22 cellular contexts compared by ENCODE assay signal in genomic region chr12:93153321-93153720, GRCh38.
DNase-seq lines count a peak whose midpoint lies in the region; ATAC-seq, FAIRE-seq and TF ChIP-seq lines count a peak whose summit lies in the region.
"Had no signal": no experiment of that assay in that cellular context is flagged by ENCODE, and none has a peak within 500 bp of the region (broad histone marks: within the 10 kb centered on the region; RNA-seq: fewer than 3 reads in every experiment).

No MANE protein-coding gene starts in this region.

- no peaks in the 10 kb centered on the region for H3K9me2 ChIP-seq in PC-3 (replicated peaks; ENCODE audit: low read length)

- WGBS in H1 (ENCODE audit: extremely low coverage in 1 of 2, insufficient coverage in 1 of 2, insufficient read length in 1 of 2, insufficient replicate concordance in 2 of 2, low coverage in 1 of 2, low lambda C conversion rate in 2 of 2, missing lambda C conversion rate in 1 of 2), 2 experiments, result 94% methylated on average over 3 of the region's 3 CpGs; no CpG with 5 or more reads in 1 of the 2 experiments
- WGBS in heart left ventricle, 4 donors, result 88 to 96% (median 94%) methylated on average over 3 of the region's 3 CpGs
- 90% methylated on average over 3 of the region's 3 CpGs for WGBS in mesenchymal stem cell

- H2AFZ ChIP-seq in PC-3 (ENCODE audit: low read length) (no peak overlapping the region), H1 (ENCODE audit: low read length) (no peak overlapping the region), mesenchymal stem cell (ENCODE audit: low read depth, low read length) (no peak overlapping the region)

- intact Hi-C loops in PC-3 (cut with micrococcal nuclease) (no loop called here), heart left ventricle (cut with DNase I) (no loop called here)

- H3K23me2 ChIP-seq in H1 (ENCODE audit: low read depth, low read length), result no peaks in the 10 kb centered on the region

- H2BK120ac ChIP-seq in H1 (replicated peaks; ENCODE audit: low read depth, low read length), result no peak overlapping the region
- no peak overlapping the region for H2BK120ac ChIP-seq in mesenchymal stem cell (ENCODE audit: low read depth, low read length)

- H3K4me3 ChIP-seq in PC-3 (ENCODE audit: low read length) (no peak overlapping the region), H1 (ENCODE audit: extremely low read depth in 1 of 4, insufficient read depth in 2 of 4, low read depth in 3 of 4, low read length in 4 of 4) (no peak overlapping the region), heart left ventricle (no peak overlapping the region), mesenchymal stem cell (ENCODE audit: insufficient read depth in 1 of 2, low read depth in 1 of 2, low read length in 2 of 2) (no peak overlapping the region)
- H3K4me3 ChIP-seq: cardiac muscle cell, tibial artery had no signal

- H2BK12ac ChIP-seq in H1 (ENCODE audit: low read depth, low read length) (no peak overlapping the region), mesenchymal stem cell (ENCODE audit: low read length in 2 of 2) (no peak overlapping the region)

- no peaks in the 10 kb centered on the region for H3K79me1 ChIP-seq in H1 (ENCODE audit: low read depth, low read length)
- H3K79me1 ChIP-seq in mesenchymal stem cell (replicated peaks; ENCODE audit: low read length, poor library complexity, severe bottlenecking), result no peaks in the 10 kb centered on the region

- no peak overlapping the region for H3K27ac ChIP-seq in PC-3 (ENCODE audit: low read length)
- H3K27ac ChIP-seq in H1 (ENCODE audit: low read depth, low read length), result no peak overlapping the region
- no peak overlapping the region for H3K27ac ChIP-seq in heart left ventricle
- no peak overlapping the region for H3K27ac ChIP-seq in mesenchymal stem cell (ENCODE audit: low read length, poor library complexity, severe bottlenecking)
- H3K27ac ChIP-seq: cardiac muscle cell, tibial artery had no signal

- H2BK5ac ChIP-seq in H1 (ENCODE audit: low read depth, low read length) (no peak overlapping the region), mesenchymal stem cell (ENCODE audit: low read depth, low read length, poor library complexity, severe bottlenecking) (no peak overlapping the region)

- H3K36me3 ChIP-seq in PC-3 (ENCODE audit: low read depth, low read length), result no peaks in the 10 kb centered on the region
- H3K36me3 ChIP-seq in H1 (ENCODE audit: control insufficient read depth in 2 of 4, insufficient read depth in 4 of 4, low read length in 3 of 4), result no peaks in the 10 kb centered on the region
- H3K36me3 ChIP-seq in heart left ventricle, result no peaks in the 10 kb centered on the region
- H3K36me3 ChIP-seq in mesenchymal stem cell (ENCODE audit: control insufficient read depth in 1 of 2, insufficient read depth in 2 of 2, low read depth in 1 of 2, low read length in 2 of 2), result no peaks in the 10 kb centered on the region
- H3K36me3 ChIP-seq: cardiac muscle cell, tibial artery had no signal

- H3F3A ChIP-seq in PC-3 (ENCODE audit: low read length, unreplicated experiment), result no peaks in the 10 kb centered on the region

- H3K56ac ChIP-seq in H1 (replicated peaks; ENCODE audit: insufficient read length, low read depth, low read length), result no peak overlapping the region

- no peak for TF ChIP-seq RAD21 in H1 (IDR thresholded peaks at IDR 0.05 in 1 of 2, conservative IDR thresholded peaks at IDR 0.05 in 1 of 2; ENCODE audit: low read depth in 2 of 2, low read length in 2 of 2)

- no peak for TF ChIP-seq POLR2A in H1 (IDR thresholded peaks at IDR 0.05; ENCODE audit: control extremely low read depth in 1 of 2, low read depth in 2 of 2, low read length in 2 of 2)
- TF ChIP-seq POLR2A in heart left ventricle (IDR thresholded peaks at IDR 0.05), result no peak

- no peak overlapping the region for H3K23ac ChIP-seq in H1 (ENCODE audit: insufficient read length)
- no peak overlapping the region for H3K23ac ChIP-seq in mesenchymal stem cell (ENCODE audit: low read length in 2 of 2)

- no peaks in the 10 kb centered on the region for H3K27me3 ChIP-seq in PC-3 (ENCODE audit: low read length)
- H3K27me3 ChIP-seq in H1 (replicated peaks in 1 of 4; ENCODE audit: control insufficient read depth in 3 of 4, extremely low read depth in 1 of 4, insufficient read depth in 3 of 4, low read length in 3 of 4), result no peaks in the 10 kb centered on the region
- H3K27me3 ChIP-seq in heart left ventricle, result no peaks in the 10 kb centered on the region
- H3K27me3 ChIP-seq in mesenchymal stem cell (ENCODE audit: control insufficient read depth in 1 of 2, insufficient read depth in 1 of 2, low read length in 2 of 2), result no peaks in the 10 kb centered on the region
- H3K27me3 ChIP-seq: cardiac muscle cell, tibial artery had no signal

- no TSS peak for BruUV-seq in PC-3 (replicated peaks; lab: Mats Ljungman, UMichigan)

- H2BK15ac ChIP-seq in H1 (ENCODE audit: low read length) (no peak overlapping the region), mesenchymal stem cell (ENCODE audit: low read depth, poor library complexity, severe bottlenecking) (no peak overlapping the region)

- H4K91ac ChIP-seq in H1 (replicated peaks; ENCODE audit: insufficient read length, low read length) (no peak overlapping the region), mesenchymal stem cell (ENCODE audit: low read length) (no peak overlapping the region)

- H3K4me2 ChIP-seq in PC-3 (ENCODE audit: low read length) (no peak overlapping the region), H1 (ENCODE audit: insufficient read depth in 1 of 2, low read depth in 2 of 2, low read length in 2 of 2) (no peak overlapping the region), mesenchymal stem cell (ENCODE audit: low read length, poor library complexity, severe bottlenecking) (no peak overlapping the region)

- no peaks in the 10 kb centered on the region for H4K20me1 ChIP-seq in PC-3 (ENCODE audit: low read length)
- no peaks in the 10 kb centered on the region for H4K20me1 ChIP-seq in H1 (replicated peaks in 1 of 2; ENCODE audit: control insufficient read depth in 1 of 2, insufficient read depth in 2 of 2, low read length in 2 of 2)

- H3K4me1 ChIP-seq in PC-3 (ENCODE audit: insufficient read depth, low read length) (peaks cover 5% of the 10 kb centered on the region; the same call in 1 of the 2 replicates), H1 (replicated peaks in 1 of 4; ENCODE audit: control insufficient read depth in 3 of 4, insufficient read depth in 4 of 4, low read length in 3 of 4) (no peaks in the 10 kb centered on the region), heart left ventricle (peaks cover 0 to 7% (median 0%) of the 10 kb centered on the region in 12 donors), mesenchymal stem cell (ENCODE audit: control insufficient read depth, insufficient read depth, low read depth, low read length) (no peaks in the 10 kb centered on the region)

- TF ChIP-seq EP300 in H1 (IDR thresholded peaks at IDR 0.05; ENCODE audit: borderline replicate concordance in 1 of 2, low read depth in 2 of 2, low read length in 2 of 2), result no peak

- FAIRE-seq in H1 (lab: Jason Lieb, UNC), result no peak

- no peak for TF ChIP-seq CTCF in PC-3 (conservative IDR thresholded peaks at IDR 0.05; ENCODE audit: low read depth, low read length)
- TF ChIP-seq CTCF in H1 (IDR thresholded peaks at IDR 0.05; ENCODE audit: control extremely low read depth in 1 of 3, insufficient read depth in 1 of 3, low read depth in 1 of 3, low read length in 3 of 3), result no peak
- no peak for TF ChIP-seq CTCF in heart left ventricle (IDR thresholded peaks at IDR 0.05)

- ATAC-seq in PC-3, result no peak; the same call in 1 of the 2 replicates
- no peak for ATAC-seq in heart left ventricle
- no peak for ATAC-seq in GM18861 (IDR thresholded peaks at IDR 0.05; ENCODE audit: unreplicated experiment)
- ATAC-seq: activated CD8-positive, alpha-beta T cell treated with anti-CD3 and anti-CD28 coated beads, Interleukin-2, amount 10 ng/mL, durations not matched to agents 7 days and 5 days; left cardiac atrium had no signal

- no peaks in the 10 kb centered on the region for H3K9me3 ChIP-seq in PC-3 (ENCODE audit: low read length)
- peaks cover 2 to 3% of the 10 kb centered on the region in 2 experiments; a peak in 2 of 4 replicates for H3K9me3 ChIP-seq in H1 (ENCODE audit: insufficient read depth in 2 of 2, low read depth in 1 of 2, low read length in 1 of 2)
- peaks cover 0 to 5% (median 0%) of the 10 kb centered on the region in 12 donors for H3K9me3 ChIP-seq in heart left ventricle
- peaks cover 2% of the 10 kb centered on the region for H3K9me3 ChIP-seq in mesenchymal stem cell (ENCODE audit: control insufficient read depth, low read length)
- H3K9me3 ChIP-seq: tibial artery had no signal

- H2AK5ac ChIP-seq in H1 (ENCODE audit: low read depth, low read length) (no peak overlapping the region), mesenchymal stem cell (ENCODE audit: low read length, severe bottlenecking) (no peak overlapping the region)

- H3K14ac ChIP-seq in H1 (ENCODE audit: insufficient read length) (no peak overlapping the region), mesenchymal stem cell (ENCODE audit: low read length in 2 of 2) (no peak overlapping the region)

- DNase-seq in GM03348 (ENCODE audit: low spot score) (peak; percentile 20), PC-3 (peak; percentile 8), H1 (ENCODE audit: low read depth in 1 of 2, low spot score in 2 of 2) (no peak), islet precursor cell (peak; percentile 57), heart left ventricle (no peak), mesenchymal stem cell (no peak), NCI-H1105 treated with DMSO at 0.1 percent for 48 hours (lab: John Stamatoyannopoulos, UW) (no peak)
- DNase-seq: activated CD4-positive, alpha-beta T cell treated with anti-CD3 and anti-CD28 coated beads for 1 hour; activated CD8-positive, alpha-beta T cell treated with anti-CD3 and anti-CD28 coated beads, Interleukin-2, amount 10 ng/mL, durations not matched to agents 7 days and 5 days; activated gamma-delta T cell; CD4-positive, alpha-beta T cell; GOT3; left cardiac atrium; MM.1S; NCI-H187 treated with DMSO at 0.1 percent for 48 hours; NCI-H2227 treated with DMSO at 0.1 percent for 48 hours; NCI-H774; occipital lobe; Right ventricle myocardium superior; tibial artery had no signal

- H3K4ac ChIP-seq in H1 (replicated peaks; ENCODE audit: insufficient read length, low read depth, low read length) (no peak overlapping the region), mesenchymal stem cell (ENCODE audit: low read depth in 1 of 2, low read length in 2 of 2) (no peak overlapping the region)

- H2BK20ac ChIP-seq in H1 (ENCODE audit: low read length), result no peak overlapping the region

- H4K8ac ChIP-seq in H1 (ENCODE audit: extremely low read depth, insufficient read depth, low read length) (peak overlapping the region; percentile 57; the same call in 1 of the 2 replicates), mesenchymal stem cell (ENCODE audit: low read length) (no peak overlapping the region)

- H4K5ac ChIP-seq in H1 (ENCODE audit: insufficient read length, low read depth, low read length), result no peak overlapping the region

- POLR2A ChIA-PET in PC-3 (lab: Charles Lee; ENCODE audit: unreplicated experiment), result no interaction called here
- POLR2A ChIA-PET in H1 (lab: Charles Lee; ENCODE audit: partially characterized antibody), result no interaction called here

- no peak overlapping the region for H3K9ac ChIP-seq in PC-3 (ENCODE audit: low read length)
- no peak overlapping the region for H3K9ac ChIP-seq in H1 (replicated peaks in 1 of 4; ENCODE audit: extremely low read depth in 1 of 4, low read depth in 3 of 4, low read length in 3 of 4)
- no peak overlapping the region for H3K9ac ChIP-seq in mesenchymal stem cell (ENCODE audit: low read length)

- H3K79me2 ChIP-seq in PC-3 (ENCODE audit: low read length) (no peaks in the 10 kb centered on the region), H1 (ENCODE audit: control insufficient read depth in 1 of 2, insufficient read depth in 2 of 2, low read length in 2 of 2) (no peaks in the 10 kb centered on the region)

- CTCF ChIA-PET in PC-3 (lab: Charles Lee) (no interaction called here), H1 (lab: Charles Lee; ENCODE audit: partially characterized antibody) (interaction anchor here (1.0 kb wide), 1 partner anchor 166 kb away, joined by 4 read pairs; no protein-coding TSS in a partner anchor)

- H3K18ac ChIP-seq in H1 (ENCODE audit: extremely low read depth, low read length), result no peak overlapping the region
- H3K18ac ChIP-seq in mesenchymal stem cell (ENCODE audit: low read depth in 1 of 2, low read length in 2 of 2), result no peak overlapping the region

Comparison
In these comparisons a context has a peak if more than half of its experiments do, and no peak if none do; other contexts are left out.
1. DNase-seq: peak in GM03348 (single experiment), PC-3 (single experiment) and islet precursor cell (single experiment); none in H1 (0 of 2), heart left ventricle (0 of 5), mesenchymal stem cell (single experiment) and NCI-H1105 treated with DMSO at 0.1 percent for 48 hours (single experiment).